Comparison of ENCODE assay signal across 8 cellular contexts in the genomic region with DNA sequence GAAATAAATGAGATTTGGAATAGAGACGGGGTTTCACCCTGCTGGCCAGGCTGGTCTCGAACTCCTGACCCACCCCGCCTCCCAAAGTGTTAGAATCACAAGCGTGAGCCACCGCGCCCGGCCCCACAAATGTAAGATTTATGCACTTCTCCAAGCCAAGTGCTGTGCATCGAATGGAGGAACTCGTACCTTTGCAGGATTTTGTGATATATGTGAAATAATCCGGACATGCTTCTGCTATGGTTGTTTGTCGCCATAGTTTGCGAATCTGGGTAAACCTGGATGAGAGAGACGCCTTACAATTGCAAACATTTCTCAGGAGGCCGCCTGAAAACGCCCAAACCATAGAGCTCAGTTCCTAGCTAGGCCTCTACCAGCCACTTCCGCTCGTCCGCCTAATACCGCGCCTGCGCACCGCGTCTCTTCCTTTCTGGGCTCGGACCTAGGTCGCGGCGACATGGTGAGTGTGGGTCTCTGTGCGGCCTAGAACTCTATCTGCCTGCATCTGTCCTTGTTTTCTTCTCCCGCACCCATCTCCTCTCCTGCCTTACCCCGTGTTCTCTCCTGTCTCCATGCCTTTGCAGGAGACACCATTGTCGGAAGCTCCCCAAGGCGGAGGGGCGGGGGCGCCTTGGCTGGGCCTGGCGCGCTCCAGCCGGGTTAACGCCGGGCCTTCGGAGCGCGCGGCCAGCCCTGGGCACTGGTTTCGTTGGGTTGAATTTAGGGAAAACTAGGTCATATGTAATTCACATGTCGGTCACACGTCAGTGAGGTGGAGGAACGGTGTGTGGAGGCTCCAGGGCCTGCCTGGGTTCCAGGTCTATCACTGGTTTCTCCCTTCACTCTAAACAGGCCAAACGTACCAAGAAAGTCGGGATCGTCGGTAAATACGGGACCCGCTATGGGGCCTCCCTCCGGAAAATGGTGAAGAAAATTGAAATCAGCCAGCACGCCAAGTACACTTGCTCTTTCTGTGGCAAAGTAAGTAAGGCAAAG. TPM values are rescaled to one million over a fixed set of nuclear protein-coding genes. Genes with fewer than 3 reads are reported as not detected.
A peak's percentile ranks its signal among the peaks of the same experiment; 100 is the strongest.
DNase-seq lines count a peak whose midpoint lies in the region; ATAC-seq and TF ChIP-seq lines count a peak whose summit lies in the region.

A gene (plus strand): TSS at position 427 of the 996 bp plus-strand sequence. CDS start 31 bp downstream, at position 458.

- H3K27ac ChIP-seq in coronary artery: peak within 1 kb of the TSS; percentile 70 to 91

- H3K27ac Mint-ChIP-seq in activated CD4-positive, alpha-beta T cell treated with anti-CD3 and anti-CD28 coated beads, Interleukin-2, amount 10 ng/mL, durations not matched to agents 24 days and 14 days: peak within 1 kb of the TSS; percentile 95

- POLR2A ChIA-PET in BJ (lab: Charles Lee): interaction anchor here (0.6 to 1.0 kb wide), 3 partner anchors 8 to 357 kb away, joined by 3 to 5 read pairs (median 3); no protein-coding TSS in a partner anchor

- H3K9me3 Mint-ChIP-seq in activated CD4-positive, alpha-beta T cell treated with anti-CD3 and anti-CD28 coated beads, Interleukin-2, amount 10 ng/mL, durations not matched to agents 24 days and 14 days: no peaks in the 10 kb centered on the region

- TF ChIP-seq CTCF in BJ (IDR thresholded peaks at IDR 0.05; ENCODE audit: insufficient read depth, low read depth, low read length) (no peak), coronary artery (IDR thresholded peaks at IDR 0.05) (no peak)

- CTCF ChIA-PET in BJ (lab: Yijun Ruan, JAX): interaction anchor here (0.7 to 0.8 kb wide), 2 partner anchors 18 to 168 kb away, joined by 3 read pairs; no protein-coding TSS in a partner anchor

- ATAC-seq in GM19324 (IDR thresholded peaks at IDR 0.05; ENCODE audit: low FRiP score, unreplicated experiment) (peak; percentile 94), HG03469 (IDR thresholded peaks at IDR 0.05; ENCODE audit: unreplicated experiment) (peak; percentile 81), left colon (peak; percentile 91)

- peak within 1 kb of the TSS; percentile 80 for H3K4me3 ChIP-seq in BJ (ENCODE audit: low read depth, low read length)
- H3K4me3 ChIP-seq in coronary artery: peak within 1 kb of the TSS; percentile 96

- DNase-seq in BJ (ENCODE audit: low read depth) (peak; percentile 79), NCI-H526 treated with DMSO at 0.1 percent for 48 hours (lab: John Stamatoyannopoulos, UW) (peak; percentile 88), coronary artery (ENCODE audit: low spot score) (peak; percentile 93), left colon (peak; percentile 95)
- peak; percentile 97 for DNase-seq in activated CD4-positive, alpha-beta T cell treated with anti-CD3 and anti-CD28 coated beads, Interleukin-2, amount 10 ng/mL, durations not matched to agents 24 days and 14 days
- peak; percentile 92 for DNase-seq in stimulated activated CD4-positive, alpha-beta T cell treated with anti-CD3 and anti-CD28 coated beads, Interleukin-1b, Interleukin-23, amount 100 ng/mL, for 48 hours

- H3K4me3 Mint-ChIP-seq in activated CD4-positive, alpha-beta T cell treated with anti-CD3 and anti-CD28 coated beads, Interleukin-2, amount 10 ng/mL, durations not matched to agents 24 days and 14 days: peak within 1 kb of the TSS; percentile 100

- peaks cover 18% of the 10 kb centered on the region for H3K36me3 ChIP-seq in BJ (ENCODE audit: control insufficient read depth, insufficient read depth, low read length)

- no peaks in the 10 kb centered on the region for H3K27me3 ChIP-seq in BJ (ENCODE audit: control insufficient read depth, insufficient read depth, low read length)

- H3K27me3 Mint-ChIP-seq in activated CD4-positive, alpha-beta T cell treated with anti-CD3 and anti-CD28 coated beads, Interleukin-2, amount 10 ng/mL, durations not matched to agents 24 days and 14 days: no peaks in the 10 kb centered on the region

- H3K4me1 Mint-ChIP-seq in activated CD4-positive, alpha-beta T cell treated with anti-CD3 and anti-CD28 coated beads, Interleukin-2, amount 10 ng/mL, durations not matched to agents 24 days and 14 days: peaks cover 50% of the 10 kb centered on the region

- H3K36me3 Mint-ChIP-seq in activated CD4-positive, alpha-beta T cell treated with anti-CD3 and anti-CD28 coated beads, Interleukin-2, amount 10 ng/mL, durations not matched to agents 24 days and 14 days (ENCODE audit: low read depth): peaks cover 53% of the 10 kb centered on the region

- intact Hi-C loops in activated CD4-positive, alpha-beta T cell treated with anti-CD3 and anti-CD28 coated beads, Interleukin-2, amount 10 ng/mL, durations not matched to agents 24 days and 14 days (cut with micrococcal nuclease): loop anchor here (1.0 to 5.0 kb wide), 5 partner anchors 20 to 390 kb away; a partner anchor contains a TSS
- intact Hi-C loops in left colon (cut with DNase I, micrococcal nuclease): no loop called here

RNA-seq across cellular contexts. Expression of the gene that starts here (rescaled TPM):
- 4,924 and 5,113 TPM in 2 replicates for polyA plus RNA-seq in BJ (2011; rRNA removed)
- 586 and 746 TPM in 2 replicates for polyA minus RNA-seq in BJ (2011; rRNA and poly(A)+ RNA removed)
- total RNA-seq in activated CD4-positive, alpha-beta T cell treated with anti-CD3 and anti-CD28 coated beads, Interleukin-2, amount 10 ng/mL, durations not matched to agents 24 days and 14 days: 3,125 and 3,168 TPM in 2 replicates
- total RNA-seq in left colon: 1,000 to 10,000 TPM; 1,768 to 1,865 TPM

Comparison
In these comparisons a context has a peak if more than half of its experiments do, and no peak if none do; other contexts are left out.
1. Peak in every context shown above with its lines: DNase-seq, ATAC-seq, H3K4me3 ChIP-seq and H3K27ac ChIP-seq.